ENCODE assay signal across 15 cellular contexts in the genomic region with DNA sequence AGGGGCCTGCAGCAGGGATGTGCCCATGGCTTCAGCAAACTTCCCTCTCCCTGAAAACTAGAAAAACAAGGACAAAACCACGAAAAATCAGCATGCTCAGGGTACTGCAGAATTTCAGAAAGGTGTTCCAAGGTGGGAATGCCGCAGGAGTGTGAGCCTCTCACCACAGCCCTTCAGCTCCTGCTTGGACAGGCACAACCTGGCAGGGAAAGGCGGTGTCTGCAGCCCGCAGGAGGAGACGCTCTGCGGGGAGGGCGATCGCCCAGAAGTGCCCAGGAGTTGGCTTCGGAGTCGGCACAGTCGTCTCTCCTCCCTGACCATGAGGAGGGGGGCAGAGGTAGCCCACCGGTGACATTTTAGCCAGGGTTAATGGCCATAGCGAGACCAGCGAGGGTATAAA. TPM values are rescaled to one million over a fixed set of nuclear protein-coding genes. Genes with fewer than 3 reads are reported as not detected.
DNase-seq lines count a peak whose midpoint lies in the region; ATAC-seq and TF ChIP-seq lines count a peak whose summit lies in the region.
"Had no signal": no experiment of that assay in that cellular context is flagged by ENCODE, and none has a peak within 500 bp of the region (broad histone marks: within the 10 kb centered on the region; RNA-seq: fewer than 3 reads in every experiment).

No MANE protein-coding gene starts in this region.

- H3K27me3 Mint-ChIP-seq in endodermal cell (ENCODE audit: insufficient read depth) (no peaks in the 10 kb centered on the region), type B pancreatic cell (peaks cover 1% of the 10 kb centered on the region)

- H2AFZ ChIP-seq in PC-9: peak overlapping the region; percentile 16; the same call in 1 of the 2 replicates

- H3K36me3 Mint-ChIP-seq in endodermal cell (ENCODE audit: low read depth): no peaks in the 10 kb centered on the region
- H3K36me3 Mint-ChIP-seq in type B pancreatic cell: no peaks in the 10 kb centered on the region

- no peak for DNase-seq in PC-9
- peak; percentile 22 for DNase-seq in endodermal cell
- DNase-seq in lung (ENCODE audit: low spot score): peak; percentile 20
- DNase-seq in type B pancreatic cell (ENCODE audit: extremely low spot score, unreplicated experiment): peak; percentile 45
- DNase-seq: ACHN; C1 segment of cervical spinal cord; CD8-positive, alpha-beta memory T cell; NCI-H1105 treated with DMSO at 0.1 percent for 48 hours; NCI-H1694 treated with DMSO at 0.1 percent for 48 hours; NCI-H345; NCI-H524 treated with DMSO at 0.1 percent for 48 hours had no signal

- CTCF ChIA-PET in PC-9 (lab: Charles Lee): no interaction called here

- H4K20me1 ChIP-seq in PC-9 (ENCODE audit: insufficient read depth): no peaks in the 10 kb centered on the region

- H3K9me3 Mint-ChIP-seq in endodermal cell (no peaks in the 10 kb centered on the region), type B pancreatic cell (no peaks in the 10 kb centered on the region)

- H3K4me1 ChIP-seq in PC-9 (replicated peaks; ENCODE audit: insufficient read depth): 0 out of 2 replicates have a peak, but pooled peaks cover 7% of the 10 kb centered on the region
- no peaks in the 10 kb centered on the region for H3K4me1 ChIP-seq in endodermal cell (ENCODE audit: control insufficient read depth, insufficient read depth, low read length)
- H3K4me1 ChIP-seq in lung (ENCODE audit: control insufficient read depth in 2 of 2, insufficient read depth in 2 of 2, low read length in 2 of 2): no peaks in the 10 kb centered on the region

- H3K9me3 ChIP-seq in PC-9 (ENCODE audit: insufficient read depth, low read depth): peaks cover 5% of the 10 kb centered on the region; the same call in 1 of the 2 replicates
- H3K9me3 ChIP-seq in endodermal cell (ENCODE audit: control insufficient read depth, low read length): no peaks in the 10 kb centered on the region
- H3K9me3 ChIP-seq in lung (ENCODE audit: control insufficient read depth in 2 of 2, insufficient read depth in 1 of 2, low read length in 1 of 2): peaks cover 5 to 7% of the 10 kb centered on the region in 2 donors

- no peaks in the 10 kb centered on the region for H3F3A ChIP-seq in PC-9 (ENCODE audit: insufficient read depth, low read depth)

- no peak overlapping the region for H3K4me3 Mint-ChIP-seq in endodermal cell
- H3K4me3 Mint-ChIP-seq in type B pancreatic cell: no peak overlapping the region
- H3K4me3 Mint-ChIP-seq: CD8-positive, alpha-beta memory T cell had no signal

- no peaks in the 10 kb centered on the region for H3K4me1 Mint-ChIP-seq in endodermal cell
- H3K4me1 Mint-ChIP-seq in type B pancreatic cell (ENCODE audit: unreplicated experiment): peaks cover 3% of the 10 kb centered on the region
- H3K4me1 Mint-ChIP-seq: CD8-positive, alpha-beta memory T cell had no signal

- H3K9ac ChIP-seq in endodermal cell (ENCODE audit: extremely low read depth, low read length, poor library complexity, severe bottlenecking): no peak overlapping the region

- H3K27me3 ChIP-seq in PC-9 (ENCODE audit: insufficient read depth, low read depth) (no peaks in the 10 kb centered on the region), endodermal cell (ENCODE audit: control insufficient read depth, insufficient read depth, low read length, poor library complexity, severe bottlenecking) (no peaks in the 10 kb centered on the region), lung (ENCODE audit: control insufficient read depth, insufficient read depth) (no peaks in the 10 kb centered on the region)

- BruUV-seq in PC-9 (replicated peaks; lab: Mats Ljungman, UMichigan): no TSS peak

- no peak overlapping the region for H3K4me3 ChIP-seq in PC-9
- no peak overlapping the region for H3K4me3 ChIP-seq in endodermal cell (ENCODE audit: low read length)
- H3K4me3 ChIP-seq in lung: no peak overlapping the region
- H3K4me3 ChIP-seq: K562 had no signal

- H3K36me3 ChIP-seq in PC-9 (ENCODE audit: low read depth) (no peaks in the 10 kb centered on the region), endodermal cell (ENCODE audit: control insufficient read depth, insufficient read depth, low read length) (no peaks in the 10 kb centered on the region), lung (ENCODE audit: control insufficient read depth in 2 of 2, insufficient read depth in 2 of 2, low read length in 2 of 2) (no peaks in the 10 kb centered on the region)

- H3K27ac ChIP-seq in PC-9 (no peak overlapping the region), endodermal cell (ENCODE audit: low read depth, low read length) (no peak overlapping the region), lung (ENCODE audit: low read depth in 1 of 2, low read length in 1 of 2) (no peak overlapping the region)

- no peaks in the 10 kb centered on the region for H3K79me2 ChIP-seq in PC-9 (ENCODE audit: low read depth)

- ATAC-seq in lung (ENCODE audit: insufficient read depth, low FRiP score): no peak
- no peak for ATAC-seq in GM18870 (IDR thresholded peaks at IDR 0.05; ENCODE audit: unreplicated experiment)
- no peak for ATAC-seq in HG02840 (IDR thresholded peaks at IDR 0.05; ENCODE audit: low FRiP score, unreplicated experiment)
- ATAC-seq in HG03175 (IDR thresholded peaks at IDR 0.05; ENCODE audit: unreplicated experiment): no peak
- ATAC-seq: K562 had no signal

- WGBS in endodermal cell (ENCODE audit: insufficient coverage in 1 of 2, insufficient read length in 1 of 2), 2 experiments: 93 to 94% methylated on average over 11 to 14 of the region's 14 CpGs
- 86 to 87% methylated on average over 14 of the region's 14 CpGs for WGBS in lung, 2 donors

- no peak overlapping the region for H3K4me2 ChIP-seq in PC-9

- intact Hi-C loops in PC-9 (cut with micrococcal nuclease; ENCODE audit: unreplicated experiment): no loop called here

- POLR2A ChIA-PET in PC-9 (lab: Charles Lee; ENCODE audit: unreplicated experiment): no interaction called here

- H3K9me2 ChIP-seq in PC-9 (ENCODE audit: insufficient read depth): no peaks in the 10 kb centered on the region

- TF ChIP-seq CTCF in PC-9 (conservative IDR thresholded peaks at IDR 0.05) (no peak), endodermal cell (conservative IDR thresholded peaks at IDR 0.05) (no peak), lung (IDR thresholded peaks at IDR 0.05; ENCODE audit: control extremely low read depth, extremely low read depth) (no peak), type B pancreatic cell (conservative IDR thresholded peaks at IDR 0.05) (no peak)

- no peak overlapping the region for H3K27ac Mint-ChIP-seq in endodermal cell
- no peak overlapping the region for H3K27ac Mint-ChIP-seq in type B pancreatic cell
- H3K27ac Mint-ChIP-seq: CD8-positive, alpha-beta memory T cell had no signal

RNA-seq across cellular contexts. Expression of a gene that starts 57.2 kb away (rescaled TPM):
- total RNA-seq in PC-9 (2021) (30.5 and 32.4 TPM in 2 replicates), endodermal cell (10 to 100 TPM; 19.9 to 20.1 TPM), lung (10 to 100 TPM; 20.0 to 22.8 TPM), type B pancreatic cell (ENCODE audit: low replicate concordance) (22.8 and 27.4 TPM in 2 replicates)
- polyA plus RNA-seq in endodermal cell (2013, experiment 1 of 2): 28.9 TPM
- 25.7 TPM for polyA plus RNA-seq in endodermal cell (2013, experiment 2 of 2)
- 10 to 100 TPM; 19.5 to 36.0 TPM for polyA plus RNA-seq in lung

Comparison
In these comparisons a context has a peak if more than half of its experiments do, and no peak if none do; other contexts are left out.
1. DNase-seq: peak in endodermal cell (single experiment), lung (single experiment) and type B pancreatic cell (single experiment); none in PC-9 (0 of 2).